Comparison of ENCODE assay signal across 10 cellular contexts in genomic region chr2:10028407-10028987, GRCh38. TPM values are rescaled to one million over a fixed set of nuclear protein-coding genes. Genes with fewer than 3 reads are reported as not detected.
A peak's percentile ranks its signal among the peaks of the same experiment; 100 is the strongest.
DNase-seq lines count a peak whose midpoint lies in the region; ATAC-seq and TF ChIP-seq lines count a peak whose summit lies in the region.
"Had no signal": no experiment of that assay in that cellular context is flagged by ENCODE, and none has a peak within 500 bp of the region (broad histone marks: within the 10 kb centered on the region; RNA-seq: fewer than 3 reads in every experiment).

No MANE protein-coding gene starts in this region.

- H3K14ac ChIP-seq in H9 (ENCODE audit: insufficient read depth, low read length): no peak overlapping the region

- peaks cover 18% of the 10 kb centered on the region for H3K4me1 Mint-ChIP-seq in CD4-positive, alpha-beta T cell (ENCODE audit: low read depth)
- peaks cover 12 to 32% of the 10 kb centered on the region in 2 experiments for H3K4me1 Mint-ChIP-seq in H9
- peaks cover 29 to 47% (median 47%) of the 10 kb centered on the region in 3 donors for H3K4me1 Mint-ChIP-seq in naive B cell

- no peak overlapping the region for H2BK12ac ChIP-seq in H9 (ENCODE audit: insufficient read length, low read depth, low read length)

- H3T11ph ChIP-seq in H9 (ENCODE audit: low read length): no peak overlapping the region

- H3K9me3 ChIP-seq in CD4-positive, alpha-beta T cell (ENCODE audit: control insufficient read depth, low read length): no peaks in the 10 kb centered on the region
- H3K9me3 ChIP-seq in H9 (ENCODE audit: control insufficient read depth, low read depth, low read length): no peaks in the 10 kb centered on the region
- H3K9me3 ChIP-seq: Caco-2 had no signal

- no peak overlapping the region for H3K56ac ChIP-seq in H9 (ENCODE audit: insufficient read length, low read depth, low read length)

- no peak overlapping the region for H2BK120ac ChIP-seq in H9 (ENCODE audit: low read depth, low read length, poor library complexity, severe bottlenecking)

- POLR2A ChIA-PET in CD4-positive, alpha-beta T cell (lab: Charles Lee): interaction anchor here (0.6 to 2.4 kb wide), 4 partner anchors 8 to 420 kb away, joined by 3 to 17 read pairs (median 4); partner anchors contain the start of genes KLF11 and ODC1

- H3K23me2 ChIP-seq in H9 (ENCODE audit: insufficient read length, low read depth, low read length, poor library complexity, severe bottlenecking): no peaks in the 10 kb centered on the region

- CTCF ChIA-PET in CD4-positive, alpha-beta T cell (lab: Charles Lee): interaction anchor here (3.0 kb wide), 1 partner anchor 20 kb away, joined by 17 read pairs; no protein-coding TSS in a partner anchor

- H3K27me3 ChIP-seq in CD4-positive, alpha-beta T cell (ENCODE audit: control insufficient read depth, insufficient read depth, low read length): no peaks in the 10 kb centered on the region
- H3K27me3 ChIP-seq in H9 (ENCODE audit: insufficient read depth, low read length): no peaks in the 10 kb centered on the region

- H2BK5ac ChIP-seq in H9 (ENCODE audit: insufficient read length, low read length): no peak overlapping the region

- H2AFZ ChIP-seq in H9 (ENCODE audit: low read length): no peak overlapping the region

- ATAC-seq in CD4-positive, alpha-beta T cell (ENCODE audit: poor library complexity): no peak
- ATAC-seq in naive B cell (ENCODE audit: low read depth in 2 of 2) (no peak), GM18511 (IDR thresholded peaks at IDR 0.05; ENCODE audit: unreplicated experiment) (no peak), HG03442 (IDR thresholded peaks at IDR 0.05; ENCODE audit: unreplicated experiment) (no peak)

- no peak overlapping the region for H2BK15ac ChIP-seq in H9 (ENCODE audit: low read depth, low read length)

- H3K9ac ChIP-seq in H9 (ENCODE audit: extremely low read depth, insufficient read length, low read length): no peak overlapping the region
- H3K9ac ChIP-seq: KMS-11 had no signal

- H3K9me3 Mint-ChIP-seq in CD4-positive, alpha-beta T cell: no peaks in the 10 kb centered on the region
- H3K9me3 Mint-ChIP-seq in H9 (no peaks in the 10 kb centered on the region; a peak in 1 of 5 replicates), naive B cell (peaks cover 0 to 1% (median 0%) of the 10 kb centered on the region in 7 donors)

- intact Hi-C loops in CD4-positive, alpha-beta T cell (cut with DNase I, micrococcal nuclease): no loop called here

- in situ Hi-C loops in astrocyte of the spinal cord (cut with HindIII; ENCODE audit: low sequenced_read_pairs): loop anchor here (25.0 kb wide), 1 partner anchor 216 kb away; no protein-coding TSS in a partner anchor
- in situ Hi-C loops in G401 (cut with HindIII; ENCODE audit: low sequenced_read_pairs): no loop called here

- no peaks in the 10 kb centered on the region for H3K27me3 Mint-ChIP-seq in CD4-positive, alpha-beta T cell
- peaks cover 2% of the 10 kb centered on the region; the same call in 1 of the 2 replicates for H3K27me3 Mint-ChIP-seq in H9 (ENCODE audit: low read depth)
- no peaks in the 10 kb centered on the region for H3K27me3 Mint-ChIP-seq in naive B cell

- no peaks in the 10 kb centered on the region for H4K20me1 ChIP-seq in H9 (ENCODE audit: control insufficient read depth, insufficient read depth, insufficient read length)

- no peak overlapping the region for H3K4me2 ChIP-seq in H9 (ENCODE audit: insufficient read depth, insufficient read length, low read length)
- H3K4me2 ChIP-seq: KMS-11 had no signal

- no peak overlapping the region for H4K91ac ChIP-seq in H9 (ENCODE audit: insufficient read length, low read depth, low read length)

- H2BK20ac ChIP-seq in H9 (ENCODE audit: low read depth, low read length, poor library complexity, severe bottlenecking): no peak overlapping the region

- H3K27ac Mint-ChIP-seq in CD4-positive, alpha-beta T cell: no peak overlapping the region
- H3K27ac Mint-ChIP-seq in H9 (no peak overlapping the region), naive B cell (peak overlapping the region; percentile 95 to 99 (median 96))

- no peak overlapping the region for H4K5ac ChIP-seq in H9 (ENCODE audit: insufficient read length, low read depth, low read length)

- DNase-seq in CD4-positive, alpha-beta T cell: no peak
- DNase-seq in H9: no peak
- no peak for DNase-seq in astrocyte of the spinal cord (ENCODE audit: low read depth, low spot score)
- no peak for DNase-seq in naive B cell
- no peak for DNase-seq in G401 (ENCODE audit: low spot score)
- DNase-seq in NCI-H2171 treated with DMSO at 0.1 percent for 48 hours (lab: John Stamatoyannopoulos, UW): no peak
- DNase-seq: Caco-2 had no signal

- no peak overlapping the region for H3K4ac ChIP-seq in H9 (ENCODE audit: low read depth, low read length)

- H3K79me1 ChIP-seq in H9 (ENCODE audit: insufficient read depth, low read depth, low read length, poor library complexity, severe bottlenecking): no peaks in the 10 kb centered on the region

- H4K8ac ChIP-seq in H9 (replicated peaks; ENCODE audit: insufficient read length, low read depth, low read length): no peak overlapping the region

- no peak for TF ChIP-seq CTCF in CD4-positive, alpha-beta T cell (IDR thresholded peaks at IDR 0.05)
- peak; percentile 49 for TF ChIP-seq CTCF in H9 (conservative IDR thresholded peaks at IDR 0.05)
- peak; percentile 3 for TF ChIP-seq CTCF in astrocyte of the spinal cord (IDR thresholded peaks at IDR 0.05; ENCODE audit: low read depth, low read length)

- no peak overlapping the region for H2AK5ac ChIP-seq in H9 (ENCODE audit: insufficient read length, low read length)

- H3K23ac ChIP-seq in H9 (ENCODE audit: insufficient read length, low read depth, low read length): no peak overlapping the region

- H3K36me3 Mint-ChIP-seq in CD4-positive, alpha-beta T cell (ENCODE audit: low read depth): no peaks in the 10 kb centered on the region
- no peaks in the 10 kb centered on the region for H3K36me3 Mint-ChIP-seq in H9 (ENCODE audit: insufficient read depth in 1 of 3, low read depth in 3 of 3)
- no peaks in the 10 kb centered on the region for H3K36me3 Mint-ChIP-seq in naive B cell

- no peaks in the 10 kb centered on the region for H3K79me2 ChIP-seq in H9 (ENCODE audit: insufficient read depth, low read length)

- no CpG with 5 or more reads among the region's 16 CpGs for WGBS in H9 (ENCODE audit: extremely low coverage, insufficient read length, low lambda C conversion rate)

- H3K4me3 Mint-ChIP-seq in CD4-positive, alpha-beta T cell: no peak overlapping the region
- H3K4me3 Mint-ChIP-seq in H9 (no peak overlapping the region), naive B cell (peak overlapping the region in 7 of 8 donors; percentile 85 to 95 (median 91))

- no peak overlapping the region for H3K18ac ChIP-seq in H9 (ENCODE audit: insufficient read length, low read depth, low read length)

- peak overlapping the region; percentile 43 for H3K27ac ChIP-seq in CD4-positive, alpha-beta T cell (ENCODE audit: low read depth, low read length)
- no peak overlapping the region for H3K27ac ChIP-seq in H9 (ENCODE audit: insufficient read length, low read depth, low read length)
- H3K27ac ChIP-seq: KMS-11 had no signal

- peaks cover 4% of the 10 kb centered on the region; the same call in 1 of the 2 replicates for H3K4me1 ChIP-seq in H9 (ENCODE audit: insufficient read depth, low read length)
- H3K4me1 ChIP-seq: Caco-2 had no signal

- no peak overlapping the region for H3K4me3 ChIP-seq in astrocyte of the spinal cord (ENCODE audit: low read depth, low read length)

RNA-seq across cellular contexts. Expression of gene KLF11, which starts 14.9 kb away (rescaled TPM):
- total RNA-seq in CD4-positive, alpha-beta T cell: 10 to 100 TPM; 26.7 to 29.6 TPM
- total RNA-seq in H9 (2021): 15.5 and 18.1 TPM in 2 replicates
- 10 to 100 TPM; 13.8 to 34.0 (median 16.9) TPM for polyA plus RNA-seq in naive B cell (ENCODE audit: low read depth in 6 of 6)
- total RNA-seq in G401 (2014; rRNA removed; shearing (Covaris generic)): 4.4 and 6.9 TPM in 2 replicates

RNA-seq across cellular contexts. Expression of gene CYS1, which starts 51.7 kb away (rescaled TPM):
- total RNA-seq in CD4-positive, alpha-beta T cell: not detected
- 0.07 and 0.35 TPM in 2 replicates for total RNA-seq in H9 (2021)
- not detected for polyA plus RNA-seq in naive B cell (ENCODE audit: low read depth in 6 of 6)
- total RNA-seq in G401 (2014; rRNA removed; shearing (Covaris generic)): 11.2 and 14.1 TPM in 2 replicates

Comparison
In these comparisons a context has a peak if more than half of its experiments do, and no peak if none do; other contexts are left out.
1. H3K27ac Mint-ChIP-seq: peak in naive B cell (6 of 6); none in CD4-positive, alpha-beta T cell (single experiment) and H9 (0 of 3).
2. H3K4me3 Mint-ChIP-seq: peak in naive B cell (7 of 8); none in CD4-positive, alpha-beta T cell (single experiment) and H9 (0 of 2).